7 cellular contexts compared by ENCODE assay signal in the genomic region with DNA sequence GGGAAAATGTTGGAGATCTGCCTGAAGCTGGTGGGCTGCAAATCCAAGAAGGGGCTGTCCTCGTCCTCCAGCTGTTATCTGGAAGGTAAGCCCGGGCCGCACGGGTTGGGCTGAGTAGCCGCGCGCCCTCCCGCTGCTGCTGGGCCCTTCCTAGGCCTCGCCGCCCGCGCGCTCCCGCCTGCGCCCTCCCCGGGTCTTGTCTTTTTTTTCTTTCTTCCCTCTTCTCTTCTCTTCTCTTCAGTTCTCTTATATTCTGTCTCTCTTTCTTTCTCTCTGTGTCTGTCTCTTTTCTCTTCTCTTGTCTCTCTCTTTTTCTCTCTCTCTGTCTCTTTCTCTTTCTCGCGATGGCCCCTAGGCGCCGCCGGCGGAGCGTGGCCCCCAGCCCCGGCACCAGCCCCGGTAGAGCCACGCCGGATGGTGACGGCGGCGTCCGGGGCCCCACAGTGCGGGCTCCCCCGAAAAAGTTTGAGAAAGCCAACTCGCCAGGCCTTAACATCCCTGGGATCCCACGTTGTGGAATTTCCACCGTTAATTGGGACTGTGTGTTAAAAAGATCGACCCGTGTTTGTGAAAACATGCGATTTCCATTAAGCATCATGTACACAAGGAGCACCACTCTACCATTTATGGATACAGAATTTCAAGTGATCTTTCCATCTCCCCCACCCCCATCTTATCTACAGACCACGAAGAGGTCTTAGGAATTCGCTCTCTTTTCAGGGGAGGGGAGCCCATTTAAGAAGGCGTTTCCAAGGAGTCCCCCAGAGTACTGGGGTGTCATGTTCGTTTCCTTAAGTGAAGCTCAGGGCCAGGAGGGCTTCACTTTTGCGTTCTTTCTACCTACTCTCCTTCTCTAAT. TPM values are rescaled to one million over a fixed set of nuclear protein-coding genes. Genes with fewer than 3 reads are reported as not detected.
DNase-seq lines count a peak whose midpoint lies in the region; ATAC-seq, FAIRE-seq and TF ChIP-seq lines count a peak whose summit lies in the region.

No MANE protein-coding gene starts in this region.

- FAIRE-seq in GM12892 (lab: Jason Lieb, UNC) (peak; percentile 33), HTR-8/SVneo (lab: Jason Lieb, UNC) (no peak)

- no peaks in the 10 kb centered on the region for H3K27me3 ChIP-seq in left ventricle myocardium inferior (ENCODE audit: low read depth)

- no peaks in the 10 kb centered on the region for H3K9me3 ChIP-seq in left ventricle myocardium inferior (replicated peaks)

- H3K36me3 ChIP-seq in left ventricle myocardium inferior, result no peaks in the 10 kb centered on the region

- no peak for TF ChIP-seq POLR2A in GM12892 (IDR thresholded peaks at IDR 0.05; ENCODE audit: low read depth, low read length)

- peak overlapping the region; percentile 96 for H3K27ac ChIP-seq in left ventricle myocardium inferior (replicated peaks)

- TF ChIP-seq CTCF in left ventricle myocardium inferior (IDR thresholded peaks at IDR 0.05; ENCODE audit: borderline replicate concordance), result no peak

- peak overlapping the region; percentile 98 to 99 for H3K27ac Mint-ChIP-seq in activated naive CD4-positive, alpha-beta T cell treated with anti-CD3 and anti-CD28 coated beads, Interleukin-2, amount 50 U/mL, for 72 hours

- peaks cover 81% of the 10 kb centered on the region for H3K4me1 ChIP-seq in left ventricle myocardium inferior

- no peaks in the 10 kb centered on the region for H3K9me3 Mint-ChIP-seq in activated naive CD4-positive, alpha-beta T cell treated with anti-CD3 and anti-CD28 coated beads, Interleukin-2, amount 50 U/mL, for 72 hours

- intact Hi-C loops in left ventricle myocardium inferior (cut with micrococcal nuclease), result no loop called here

- ATAC-seq in HG02642 (IDR thresholded peaks at IDR 0.05; ENCODE audit: poor library complexity, unreplicated experiment), result peak; percentile 33
- peak in 1 of 2 donors; percentile 54 for ATAC-seq in activated naive CD4-positive, alpha-beta T cell treated with anti-CD3 and anti-CD28 coated beads, Interleukin-2, amount 50 U/mL, for 72 hours

- DNase-seq in GM12892 (ENCODE audit: insufficient read length) (peak; percentile 48), NOMO-1 treated with dmso at 0.1 percent for 144 hours (lab: John Stamatoyannopoulos, UW; ENCODE audit: unreplicated experiment) (peak; percentile 45), left ventricle myocardium inferior (peak; percentile 53), retina (peak; percentile 87), HTR-8/SVneo (ENCODE audit: insufficient read length, low spot score) (no peak)
- DNase-seq in activated naive CD4-positive, alpha-beta T cell treated with anti-CD3 and anti-CD28 coated beads, Interleukin-2, amount 50 U/mL, for 72 hours (ENCODE audit: low spot score in 2 of 2), result peak in 1 of 2 donors; percentile 54

- H3K36me3 Mint-ChIP-seq in activated naive CD4-positive, alpha-beta T cell treated with anti-CD3 and anti-CD28 coated beads, Interleukin-2, amount 50 U/mL, for 72 hours, result peaks cover 0 to 6% of the 10 kb centered on the region in 2 donors

- peak overlapping the region; percentile 77 for H3K4me3 ChIP-seq in left ventricle myocardium inferior

RNA-seq across cellular contexts. Expression of a gene that starts 0.6 kb away (rescaled TPM):
- 14.7 TPM for polyA plus RNA-seq in GM12892 (2012; ENCODE audit: missing spikeins)
- total RNA-seq in activated naive CD4-positive, alpha-beta T cell treated with anti-CD3 and anti-CD28 coated beads, Interleukin-2, amount 50 U/mL, for 72 hours, result 10 to 100 TPM; 24.4 to 35.0 TPM
- total RNA-seq in left ventricle myocardium inferior, result 30.7 TPM
